Comparison of ENCODE assay signal across 27 cellular contexts in genomic region chr3:43616034-43616433, GRCh38.
"Had no signal": no experiment of that assay in that cellular context is flagged by ENCODE, and none has a peak within 500 bp of the region (broad histone marks: within the 10 kb centered on the region; RNA-seq: fewer than 3 reads in every experiment).

No MANE protein-coding gene starts in this region.

- H3K36me3 ChIP-seq: esophagus squamous epithelium, heart right ventricle, neutrophil, pancreas, right lobe of liver, thoracic aorta, tibial nerve, upper lobe of left lung, uterus had no signal

- H3K27me3 Mint-ChIP-seq: effector memory CD8-positive, alpha-beta T cell; memory B cell; progenitor cell of endocrine pancreas; stimulated activated naive B cell treated with anti-CD40 and anti-IgM and Interleukin-4, amounts not matched to agents 10 μg/mL and 1 μg/mL and 100 μg/mL, for 72 hours; stimulated activated naive CD8-positive, alpha-beta T cell treated with anti-CD3 and anti-CD28 coated beads, Interleukin-15, Interleukin-2, amounts not matched to agents 100 ng/mL and 50 ng/mL, for 24 hours had no signal

- H3K27ac Mint-ChIP-seq: effector memory CD8-positive, alpha-beta T cell; memory B cell; naive thymus-derived CD4-positive, alpha-beta T cell; nephron; progenitor cell of endocrine pancreas; stimulated activated naive B cell treated with anti-CD40 and anti-IgM and Interleukin-4, amounts not matched to agents 10 μg/mL and 1 μg/mL and 100 μg/mL, for 72 hours; stimulated activated naive CD8-positive, alpha-beta T cell treated with anti-CD3 and anti-CD28 coated beads, Interleukin-15, Interleukin-2, amounts not matched to agents 100 ng/mL and 50 ng/mL, for 24 hours had no signal

- H3K27me3 ChIP-seq: esophagus squamous epithelium, heart right ventricle, neutrophil, pancreas, right lobe of liver, tibial nerve, upper lobe of left lung, uterus had no signal

- H3K4me3 Mint-ChIP-seq: effector memory CD8-positive, alpha-beta T cell; immature natural killer cell; memory B cell; naive thymus-derived CD4-positive, alpha-beta T cell; nephron; stimulated activated naive B cell treated with anti-CD40 and anti-IgM and Interleukin-4, amounts not matched to agents 10 μg/mL and 1 μg/mL and 100 μg/mL, for 72 hours; stimulated activated naive CD8-positive, alpha-beta T cell treated with anti-CD3 and anti-CD28 coated beads, Interleukin-15, Interleukin-2, amounts not matched to agents 100 ng/mL and 50 ng/mL, for 24 hours had no signal

- H3K9me3 Mint-ChIP-seq: effector memory CD8-positive, alpha-beta T cell; immature natural killer cell; naive thymus-derived CD4-positive, alpha-beta T cell; nephron; stimulated activated naive B cell treated with anti-CD40 and anti-IgM and Interleukin-4, amounts not matched to agents 10 μg/mL and 1 μg/mL and 100 μg/mL, for 72 hours; stimulated activated naive CD8-positive, alpha-beta T cell treated with anti-CD3 and anti-CD28 coated beads, Interleukin-15, Interleukin-2, amounts not matched to agents 100 ng/mL and 50 ng/mL, for 24 hours had no signal

- H3K9me3 ChIP-seq: esophagus squamous epithelium, neutrophil, pancreas, right lobe of liver, thoracic aorta, tibial nerve, upper lobe of left lung, uterus had no signal

- DNase-seq: cortex of kidney; effector memory CD8-positive, alpha-beta T cell; erythroblast; esophagus squamous epithelium; foreskin melanocyte; glutamatergic neuron; heart right ventricle; hippocampal formation; immature natural killer cell; naive thymus-derived CD4-positive, alpha-beta T cell; pancreas; right lobe of liver; small intestine; stimulated activated CD4-positive, alpha-beta T cell treated with anti-CD3 and anti-CD28 coated beads, Interleukin-15, amount 100 ng/mL, for 24 hours; stimulated activated CD4-positive, alpha-beta T cell treated with anti-CD3 and anti-CD28 coated beads, Interleukin-2, amount 100 ng/mL, for 48 hours; stimulated activated naive B cell treated with anti-CD40 and anti-IgM and Interleukin-4, amounts not matched to agents 10 μg/mL and 1 μg/mL and 100 μg/mL, for 72 hours; upper lobe of left lung; uterus had no signal

- ATAC-seq: effector memory CD8-positive, alpha-beta T cell; heart right ventricle; left lobe of liver; naive thymus-derived CD4-positive, alpha-beta T cell; pancreas; right lobe of liver; stimulated activated naive B cell treated with anti-CD40 and anti-IgM and Interleukin-4, amounts not matched to agents 10 μg/mL and 1 μg/mL and 100 μg/mL, for 72 hours had no signal

- H3K36me3 Mint-ChIP-seq: immature natural killer cell; memory B cell; naive thymus-derived CD4-positive, alpha-beta T cell; stimulated activated naive B cell treated with anti-CD40 and anti-IgM and Interleukin-4, amounts not matched to agents 10 μg/mL and 1 μg/mL and 100 μg/mL, for 72 hours had no signal

- H3K4me3 ChIP-seq: esophagus squamous epithelium, heart right ventricle, lung, pancreas, right lobe of liver, thoracic aorta, tibial nerve, upper lobe of left lung, uterus had no signal

- H3K4me1 ChIP-seq: right lobe of liver, uterus had no signal
